In the genomic region with DNA sequence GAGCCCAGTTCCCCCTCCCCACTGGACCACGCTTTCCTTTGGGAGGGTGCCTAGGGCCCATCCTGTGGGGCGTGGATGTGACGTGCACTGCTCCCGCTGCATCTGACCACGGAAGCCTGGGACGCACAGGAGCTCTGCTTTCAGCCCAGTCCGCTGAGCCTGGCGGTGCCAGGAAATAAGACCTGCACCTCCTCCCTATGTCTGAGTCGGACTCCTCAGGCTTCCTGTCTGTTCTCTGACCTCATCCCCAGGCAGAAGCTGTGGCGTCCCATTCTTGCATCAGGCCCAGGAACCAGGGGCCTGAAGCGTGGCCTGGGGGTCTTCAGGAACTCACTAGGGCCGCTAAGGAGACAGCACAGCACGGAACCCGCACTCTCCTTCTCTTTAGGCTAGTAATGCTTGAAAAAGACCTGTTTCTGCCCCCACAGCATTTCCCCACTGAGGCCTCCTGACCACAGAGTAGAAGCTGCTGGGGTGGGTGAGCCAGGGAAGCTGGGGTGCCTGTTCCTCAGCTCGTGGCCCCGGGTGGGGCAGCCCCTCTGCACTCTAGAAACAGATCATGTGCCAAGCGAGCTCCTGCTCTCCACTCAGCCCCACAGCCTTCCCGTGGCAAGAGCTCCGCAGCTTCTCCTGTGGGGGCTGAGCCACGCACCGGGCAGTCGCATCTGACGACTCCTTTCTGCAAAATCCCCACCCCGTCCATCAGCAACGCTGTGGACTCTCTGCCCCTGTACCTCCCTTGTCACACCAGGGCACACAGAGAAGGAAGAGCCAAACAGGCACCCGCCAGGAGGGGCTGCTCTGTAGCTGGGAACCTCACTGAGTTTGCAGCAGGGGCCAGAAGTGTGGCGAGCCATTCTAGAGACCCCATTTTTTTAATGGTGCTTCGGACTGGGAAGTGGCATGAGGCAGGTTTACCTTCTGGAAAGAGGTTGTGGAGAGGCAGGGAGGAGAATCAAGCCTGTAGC, we compare ENCODE assay signal across 1 cellular context.
TF ChIP-seq lines count a peak whose summit lies in the region.

No MANE protein-coding gene starts in this region.

TF ChIP-seq in H1, 55 proteins besides CTCF, POLR2A, EP300 and RAD21:
- TF ChIP-seq PHF8 (conservative IDR thresholded peaks at IDR 0.05; ENCODE audit: low read depth, low read length) = no peak
- no peak for TF ChIP-seq CREB1 (IDR thresholded peaks at IDR 0.05)
- TF ChIP-seq BRCA1 (IDR thresholded peaks at IDR 0.05; ENCODE audit: low read depth, low read length) = no peak
- TF ChIP-seq CTBP2 (IDR thresholded peaks at IDR 0.05; ENCODE audit: borderline replicate concordance, insufficient read depth, insufficient read length, low read length) = no peak
- no peak for TF ChIP-seq KDM5A (IDR thresholded peaks at IDR 0.05; ENCODE audit: low read length)
- no peak for TF ChIP-seq RNF2 (IDR thresholded peaks at IDR 0.05; ENCODE audit: borderline replicate concordance, low read depth, low read length, missing control alignments, poor library complexity, severe bottlenecking)
- no peak for TF ChIP-seq MAX (IDR thresholded peaks at IDR 0.05)
- TF ChIP-seq CHD1 (IDR thresholded peaks at IDR 0.05; ENCODE audit: low read depth, low read length) = no peak
- TF ChIP-seq EGR1 (IDR thresholded peaks at IDR 0.05; ENCODE audit: borderline replicate concordance, low read depth, low read length) = no peak
- TF ChIP-seq CEBPB (IDR thresholded peaks at IDR 0.05; ENCODE audit: low read depth, low read length) = no peak
- no peak for TF ChIP-seq ASH2L (IDR thresholded peaks at IDR 0.05; ENCODE audit: low read length)
- no peak for TF ChIP-seq RBBP5 (IDR thresholded peaks at IDR 0.05; ENCODE audit: borderline replicate concordance, low read depth, low read length)
- TF ChIP-seq ATF2 (IDR thresholded peaks at IDR 0.05; ENCODE audit: low read length) = no peak
- TF ChIP-seq JUND (IDR thresholded peaks at IDR 0.05; ENCODE audit: low read length) = no peak
